ENCODE assay signal across 7 cellular contexts in genomic region chr15:50425678-50426246, GRCh38. TPM values are rescaled to one million over a fixed set of nuclear protein-coding genes. Genes with fewer than 3 reads are reported as not detected.
DNase-seq lines count a peak whose midpoint lies in the region; ATAC-seq and TF ChIP-seq lines count a peak whose summit lies in the region.
"Not testable (repeated sequence)": the region's sequence is repeated elsewhere in the genome, so short reads cannot be mapped to it uniquely, and the experiment has no call there.

No MANE protein-coding gene starts in this region.

- H3K4me1 ChIP-seq in OCI-LY1 (ENCODE audit: insufficient read depth, low read length, severe bottlenecking), result peaks cover 21% of the 10 kb centered on the region
- not testable (repeated sequence) for H3K4me1 ChIP-seq in mesenchymal stem cell (ENCODE audit: control insufficient read depth, insufficient read depth, low read depth, low read length)
- peaks cover 15% of the 10 kb centered on the region for H3K4me1 ChIP-seq in psoas muscle

- H3K9me2 ChIP-seq in OCI-LY1 (ENCODE audit: low read depth, low read length), result not testable (repeated sequence)

- peak overlapping the region; percentile 83; the same call in 1 of the 2 replicates for H3K9ac ChIP-seq in OCI-LY1 (ENCODE audit: low read length)
- peak overlapping the region; percentile 98 for H3K9ac ChIP-seq in mesenchymal stem cell (ENCODE audit: low read length)

- H3K4me2 ChIP-seq in OCI-LY1 (ENCODE audit: low read length), result peak overlapping the region; percentile 85
- H3K4me2 ChIP-seq in mesenchymal stem cell (ENCODE audit: low read length, poor library complexity, severe bottlenecking), result peak overlapping the region; percentile 45

- not testable (repeated sequence) for H2BK5ac ChIP-seq in mesenchymal stem cell (ENCODE audit: low read depth, low read length, poor library complexity, severe bottlenecking)

- intact Hi-C loops in MCF 10A (cut with micrococcal nuclease), result loop anchor here (2.0 kb wide), 1 partner anchor 67 kb away; no protein-coding TSS in a partner anchor
- intact Hi-C loops in psoas muscle (cut with DNase I), result not testable (repeated sequence)

- not testable (repeated sequence) for TF ChIP-seq CTCF in GM12864 (IDR thresholded peaks at IDR 0.05; ENCODE audit: low read depth, low read length, missing control alignments); OCI-LY1 (IDR thresholded peaks at IDR 0.05; ENCODE audit: low read length); MCF 10A (IDR thresholded peaks at IDR 0.05; ENCODE audit: unreplicated experiment); fibroblast of mammary gland (conservative IDR thresholded peaks at IDR 0.05; ENCODE audit: control insufficient read depth, insufficient read depth, low read depth, low read length); psoas muscle (IDR thresholded peaks at IDR 0.05)

- H3K36me3 Mint-ChIP-seq in activated CD4-positive, alpha-beta memory T cell treated with anti-CD3 and anti-CD28 coated beads, Interleukin-2, amount 10 ng/mL, durations not matched to agents 7 days and 5 days (ENCODE audit: low read depth), result peaks cover 24% of the 10 kb centered on the region
- H3K36me3 Mint-ChIP-seq in MCF 10A (ENCODE audit: insufficient read depth, unreplicated experiment), result not testable (repeated sequence)

- not testable (repeated sequence) for H4K8ac ChIP-seq in mesenchymal stem cell (ENCODE audit: low read length)

- not testable (repeated sequence) for ATAC-seq in psoas muscle

- H3K4me1 Mint-ChIP-seq in activated CD4-positive, alpha-beta memory T cell treated with anti-CD3 and anti-CD28 coated beads, Interleukin-2, amount 10 ng/mL, durations not matched to agents 7 days and 5 days, result peaks cover 42% of the 10 kb centered on the region
- H3K4me1 Mint-ChIP-seq in MCF 10A (ENCODE audit: insufficient read depth, unreplicated experiment), result not testable (repeated sequence)

- peaks cover 62% of the 10 kb centered on the region for H3K79me2 ChIP-seq in OCI-LY1 (ENCODE audit: insufficient read depth, low read length)

- not testable (repeated sequence) for H4K91ac ChIP-seq in mesenchymal stem cell (ENCODE audit: low read length)

- not testable (repeated sequence) for H3K36me3 ChIP-seq in OCI-LY1 (ENCODE audit: insufficient read depth, low read length); psoas muscle (ENCODE audit: insufficient read depth in 1 of 2, low read depth in 1 of 2)
- peaks cover 3 to 12% of the 10 kb centered on the region in 2 experiments for H3K36me3 ChIP-seq in mesenchymal stem cell (ENCODE audit: control insufficient read depth in 1 of 2, insufficient read depth in 2 of 2, low read depth in 1 of 2, low read length in 2 of 2)

- BruUV-seq in MCF 10A (replicated peaks; lab: Mats Ljungman, UMichigan), result not testable (repeated sequence)

- H3K4me3 Mint-ChIP-seq in activated CD4-positive, alpha-beta memory T cell treated with anti-CD3 and anti-CD28 coated beads, Interleukin-2, amount 10 ng/mL, durations not matched to agents 7 days and 5 days, result peak overlapping the region; percentile 98
- peak overlapping the region; percentile 92 for H3K4me3 Mint-ChIP-seq in MCF 10A (ENCODE audit: unreplicated experiment)

- H4K20me1 ChIP-seq in OCI-LY1 (ENCODE audit: insufficient read depth, low read length), result not testable (repeated sequence)

- H2AK5ac ChIP-seq in mesenchymal stem cell (ENCODE audit: low read length, severe bottlenecking), result not testable (repeated sequence)

- H3K23ac ChIP-seq in mesenchymal stem cell (ENCODE audit: low read length in 2 of 2), result not testable (repeated sequence)

- not testable (repeated sequence) for H2BK15ac ChIP-seq in mesenchymal stem cell (ENCODE audit: low read depth, poor library complexity, severe bottlenecking)

- not testable (repeated sequence) for H2AFZ ChIP-seq in OCI-LY1 (ENCODE audit: low read length); mesenchymal stem cell (ENCODE audit: low read depth, low read length)

- not testable (repeated sequence) for H3K4ac ChIP-seq in mesenchymal stem cell (ENCODE audit: low read depth in 1 of 2, low read length in 2 of 2)

- not testable (repeated sequence) for H3K9me3 ChIP-seq in OCI-LY1 (ENCODE audit: low read length); mesenchymal stem cell (ENCODE audit: control insufficient read depth, low read length); psoas muscle

- not testable (repeated sequence) for H3K9me3 Mint-ChIP-seq in activated CD4-positive, alpha-beta memory T cell treated with anti-CD3 and anti-CD28 coated beads, Interleukin-2, amount 10 ng/mL, durations not matched to agents 7 days and 5 days; MCF 10A (ENCODE audit: unreplicated experiment)

- POLR2A ChIA-PET in activated CD4-positive, alpha-beta memory T cell treated with anti-CD3 and anti-CD28 coated beads, Interleukin-2, amount 10 ng/mL, durations not matched to agents 7 days and 5 days (lab: Charles Lee), result interaction anchor here (1.3 kb wide), 1 partner anchor 71 kb away, joined by 7 read pairs; the partner anchor contains the start of gene GABPB1
- POLR2A ChIA-PET in MCF 10A (lab: Yijun Ruan, JAX), result interaction anchor here (1.2 to 5.7 kb wide), 2 partner anchors 67 to 72 kb away, joined by 3 to 142 read pairs; partner anchors contain the start of gene GABPB1

- 97% methylated on average over 13 of the region's 17 CpGs for WGBS in mesenchymal stem cell
- WGBS in psoas muscle, 3 donors, result 88 to 89% (median 89%) methylated on average over 17 of the region's 17 CpGs

- CTCF ChIA-PET in activated CD4-positive, alpha-beta memory T cell treated with anti-CD3 and anti-CD28 coated beads, Interleukin-2, amount 10 ng/mL, durations not matched to agents 7 days and 5 days (lab: Charles Lee); MCF 10A (lab: Yijun Ruan, JAX): not testable (repeated sequence)

- not testable (repeated sequence) for H3K18ac ChIP-seq in mesenchymal stem cell (ENCODE audit: low read depth in 1 of 2, low read length in 2 of 2)

- H2BK12ac ChIP-seq in mesenchymal stem cell (ENCODE audit: low read length in 2 of 2), result not testable (repeated sequence)

- H3K27me3 Mint-ChIP-seq in activated CD4-positive, alpha-beta memory T cell treated with anti-CD3 and anti-CD28 coated beads, Interleukin-2, amount 10 ng/mL, durations not matched to agents 7 days and 5 days; MCF 10A (ENCODE audit: insufficient read depth, unreplicated experiment): not testable (repeated sequence)

- H3F3A ChIP-seq in OCI-LY1 (ENCODE audit: insufficient read depth, low read length), result not testable (repeated sequence)

- H3K27ac Mint-ChIP-seq in activated CD4-positive, alpha-beta memory T cell treated with anti-CD3 and anti-CD28 coated beads, Interleukin-2, amount 10 ng/mL, durations not matched to agents 7 days and 5 days; MCF 10A (ENCODE audit: low read depth, unreplicated experiment): not testable (repeated sequence)

- not testable (repeated sequence) for H3K27ac ChIP-seq in OCI-LY1 (ENCODE audit: low read depth, low read length, poor library complexity, severe bottlenecking); mesenchymal stem cell (ENCODE audit: low read length, poor library complexity, severe bottlenecking); psoas muscle

- not testable (repeated sequence) for H2BK120ac ChIP-seq in mesenchymal stem cell (ENCODE audit: low read depth, low read length)

- not testable (repeated sequence) for H3K79me1 ChIP-seq in mesenchymal stem cell (replicated peaks; ENCODE audit: low read length, poor library complexity, severe bottlenecking)

- not testable (repeated sequence) for H3K14ac ChIP-seq in mesenchymal stem cell (ENCODE audit: low read length in 2 of 2)

- not testable (repeated sequence) for H3K27me3 ChIP-seq in OCI-LY1 (ENCODE audit: insufficient read depth, low read length); mesenchymal stem cell (ENCODE audit: control insufficient read depth in 1 of 2, insufficient read depth in 1 of 2, low read length in 2 of 2); psoas muscle (ENCODE audit: insufficient read depth in 3 of 3, low read length in 2 of 3)

- DNase-seq in GM12864 (ENCODE audit: low read depth); activated CD4-positive, alpha-beta memory T cell treated with anti-CD3 and anti-CD28 coated beads, Interleukin-2, amount 10 ng/mL, durations not matched to agents 7 days and 5 days; MCF 10A (ENCODE audit: unreplicated experiment); fibroblast of mammary gland (ENCODE audit: low read depth); mesenchymal stem cell; psoas muscle: not testable (repeated sequence)

- H3K4me3 ChIP-seq in GM12864 (ENCODE audit: low read depth, low read length) (peak overlapping the region; percentile 95; the same call in 1 of the 2 replicates), OCI-LY1 (ENCODE audit: low read depth, low read length, poor library complexity, severe bottlenecking) (peak overlapping the region; percentile 92), fibroblast of mammary gland (ENCODE audit: control insufficient read depth, low read depth, low read length) (peak overlapping the region; percentile 99), mesenchymal stem cell (ENCODE audit: insufficient read depth in 1 of 2, low read depth in 1 of 2, low read length in 2 of 2) (peak overlapping the region in 1 of 2 experiments; percentile 99), psoas muscle (peak overlapping the region; percentile 92)

RNA-seq across cellular contexts. Expression of gene USP8, which starts 1.6 kb away (rescaled TPM):
- 10 to 100 TPM; 59.4 to 59.9 TPM for total RNA-seq in activated CD4-positive, alpha-beta memory T cell treated with anti-CD3 and anti-CD28 coated beads, Interleukin-2, amount 10 ng/mL, durations not matched to agents 7 days and 5 days
- total RNA-seq in MCF 10A (2022), result 67.6 and 72.7 TPM in 2 replicates
- 40.9 TPM for polyA plus RNA-seq in mesenchymal stem cell (2013, experiment 1 of 2)
- polyA plus RNA-seq in mesenchymal stem cell (2013, experiment 2 of 2), result 42.1 TPM
- 10 to 100 TPM; 28.8 to 42.9 (median 34.8) TPM for total RNA-seq in psoas muscle
- polyA plus RNA-seq in psoas muscle, result 10 to 100 TPM; 16.9 to 40.5 (median 22.9) TPM
